Comparison of ENCODE assay signal across 21 cellular contexts in genomic region chr3:100966049-100966471, GRCh38. TPM values are rescaled to one million over a fixed set of nuclear protein-coding genes. Genes with fewer than 3 reads are reported as not detected.
A peak's percentile ranks its signal among the peaks of the same experiment; 100 is the strongest.
DNase-seq lines count a peak whose midpoint lies in the region; ATAC-seq, FAIRE-seq and TF ChIP-seq lines count a peak whose summit lies in the region.
"Had no signal": no experiment of that assay in that cellular context is flagged by ENCODE, and none has a peak within 500 bp of the region (broad histone marks: within the 10 kb centered on the region; RNA-seq: fewer than 3 reads in every experiment).

No MANE protein-coding gene starts in this region.

- H3K4me1 Mint-ChIP-seq in astrocyte (ENCODE audit: low read depth, unreplicated experiment): no peaks in the 10 kb centered on the region

- H3K9me3 Mint-ChIP-seq in astrocyte (ENCODE audit: unreplicated experiment): no peaks in the 10 kb centered on the region

- TF ChIP-seq EP300 in suprapubic skin (IDR thresholded peaks at IDR 0.05): no peak

- no peak overlapping the region for H3K4me3 ChIP-seq in right cardiac atrium (ENCODE audit: low read length)
- H3K4me3 ChIP-seq in astrocyte (ENCODE audit: insufficient read depth, low read depth, low read length): no peak overlapping the region
- no peak overlapping the region for H3K4me3 ChIP-seq in suprapubic skin
- H3K4me3 ChIP-seq in testis: no peak overlapping the region
- H3K4me3 ChIP-seq: A549, SJSA1 had no signal

- no peak overlapping the region for H2AFZ ChIP-seq in astrocyte (ENCODE audit: low read depth, low read length)

- TF ChIP-seq CTCF in astrocyte (IDR thresholded peaks at IDR 0.05; ENCODE audit: insufficient read depth, low read depth, low read length) (no peak), suprapubic skin (IDR thresholded peaks at IDR 0.05) (no peak), testis (IDR thresholded peaks at IDR 0.05) (no peak)

- ATAC-seq in Right ventricle myocardium superior (ENCODE audit: poor library complexity): peak; percentile 26
- no peak for ATAC-seq in right cardiac atrium
- peak; percentile 63 for ATAC-seq in left ventricle myocardium superior
- no peak for ATAC-seq in GM21360 (IDR thresholded peaks at IDR 0.05; ENCODE audit: unreplicated experiment)
- ATAC-seq: A549 had no signal

- TF ChIP-seq POLR2A in suprapubic skin (IDR thresholded peaks at IDR 0.05) (no peak), testis (IDR thresholded peaks at IDR 0.05) (no peak)

- WGBS in right cardiac atrium: 55% methylated on average over 3 of the region's 3 CpGs
- WGBS in suprapubic skin: 64% methylated on average over 3 of the region's 3 CpGs
- 76 to 89% methylated on average over 3 of the region's 3 CpGs for WGBS in testis, 2 donors

- H3K27ac ChIP-seq in right cardiac atrium (ENCODE audit: low read length): no peak overlapping the region
- H3K27ac ChIP-seq in astrocyte (ENCODE audit: low read depth, low read length): no peak overlapping the region
- H3K27ac ChIP-seq in suprapubic skin: peak overlapping the region; percentile 4
- H3K27ac ChIP-seq in testis: no peak overlapping the region
- H3K27ac ChIP-seq: A549, SJSA1 had no signal

- no peak overlapping the region for H3K4me2 ChIP-seq in astrocyte (ENCODE audit: low read length)
- H3K4me2 ChIP-seq: A549 had no signal

- intact Hi-C loops in Right ventricle myocardium superior (cut with DNase I): no loop called here
- intact Hi-C loops in right cardiac atrium (cut with DNase I): no loop called here
- intact Hi-C loops in left ventricle myocardium superior (cut with micrococcal nuclease): no loop called here
- intact Hi-C loops in testis (cut with DNase I; ENCODE audit: low total_unique reads): no loop called here

- H3K27me3 Mint-ChIP-seq in astrocyte (ENCODE audit: low read depth, unreplicated experiment): no peaks in the 10 kb centered on the region

- no peak overlapping the region for H3K4me3 Mint-ChIP-seq in astrocyte (ENCODE audit: unreplicated experiment)

- no peaks in the 10 kb centered on the region for H3K36me3 Mint-ChIP-seq in astrocyte (ENCODE audit: low read depth, unreplicated experiment)

- H3K36me3 ChIP-seq in astrocyte (ENCODE audit: insufficient read depth, low read length) (no peaks in the 10 kb centered on the region), suprapubic skin (no peaks in the 10 kb centered on the region), testis (ENCODE audit: low read depth, missing control alignments) (no peaks in the 10 kb centered on the region)
- H3K36me3 ChIP-seq: SJSA1 had no signal

- H3K9ac ChIP-seq in astrocyte (ENCODE audit: low read length): no peak overlapping the region

- H3K4me1 ChIP-seq in right cardiac atrium (ENCODE audit: control insufficient read depth, insufficient read depth, low read length) (no peaks in the 10 kb centered on the region), astrocyte (ENCODE audit: insufficient read depth, low read length) (no peaks in the 10 kb centered on the region), suprapubic skin (peaks cover 2% of the 10 kb centered on the region), testis (no peaks in the 10 kb centered on the region)
- H3K4me1 ChIP-seq: A549, SJSA1 had no signal

- no peak overlapping the region for H3K27ac Mint-ChIP-seq in astrocyte (ENCODE audit: unreplicated experiment)

- H3K27me3 ChIP-seq in right cardiac atrium (ENCODE audit: control insufficient read depth, insufficient read depth) (no peaks in the 10 kb centered on the region), astrocyte (ENCODE audit: insufficient read depth, low read length) (no peaks in the 10 kb centered on the region), suprapubic skin (no peaks in the 10 kb centered on the region), testis (no peaks in the 10 kb centered on the region)
- H3K27me3 ChIP-seq: SJSA1 had no signal

- H3K9me3 ChIP-seq in right cardiac atrium (ENCODE audit: control insufficient read depth, low read length) (no peaks in the 10 kb centered on the region), astrocyte (ENCODE audit: insufficient read depth, low read depth, low read length) (no peaks in the 10 kb centered on the region), suprapubic skin (no peaks in the 10 kb centered on the region), testis (no peaks in the 10 kb centered on the region)
- H3K9me3 ChIP-seq: A549, SJSA1 had no signal

- FAIRE-seq in astrocyte (lab: Jason Lieb, UNC): peak; percentile 20
- FAIRE-seq: A549 had no signal

- no peak for DNase-seq in Right ventricle myocardium superior
- DNase-seq in right cardiac atrium: no peak
- DNase-seq in astrocyte (ENCODE audit: low read depth): no peak
- no peak for DNase-seq in left ventricle myocardium superior
- DNase-seq in suprapubic skin (ENCODE audit: low spot score in 2 of 2): no peak
- no peak for DNase-seq in NCI-H187 (lab: John Stamatoyannopoulos, UW)
- DNase-seq in testis: no peak
- DNase-seq: AML-193, COR-L47, DMS53, H7, KG1, NCI-H1048, NCI-H1436 treated with DMSO at 0.1 percent for 48 hours, NCI-H2081, NCI-H510A, OCI-M1, RPMI8226 had no signal

- H3K79me2 ChIP-seq in astrocyte (ENCODE audit: insufficient read depth, low read length): no peaks in the 10 kb centered on the region

- no peaks in the 10 kb centered on the region for H4K20me1 ChIP-seq in astrocyte (ENCODE audit: insufficient read depth, low read length)

RNA-seq across cellular contexts. Expression of gene ABI3BP, which starts 27.2 kb away (rescaled TPM):
- total RNA-seq in Right ventricle myocardium superior (28.8 TPM), right cardiac atrium (10 to 100 TPM; 33.2 to 69.5 (median 51.5) TPM), astrocyte (1.1 and 2.1 TPM in 2 replicates), left ventricle myocardium superior (23.4 TPM), suprapubic skin (10 to 100 TPM; 20.6 to 54.4 (median 38.4) TPM), testis (10 to 100 TPM in 1 of 2 donors, 1 to 10 TPM in 1; 8.7 to 25.0 TPM)
- polyA plus RNA-seq in right cardiac atrium (14.5 TPM), testis (ENCODE audit: insufficient read depth, low read depth, low replicate concordance) (58.2 TPM)

Comparison
In these comparisons a context has a peak if more than half of its experiments do, and no peak if none do; other contexts are left out.
1. ATAC-seq: peak in Right ventricle myocardium superior (single experiment) and left ventricle myocardium superior (single experiment); none in right cardiac atrium (0 of 2) and GM21360 (single experiment).